ENCODE assay signal across 8 cellular contexts in the genomic region with DNA sequence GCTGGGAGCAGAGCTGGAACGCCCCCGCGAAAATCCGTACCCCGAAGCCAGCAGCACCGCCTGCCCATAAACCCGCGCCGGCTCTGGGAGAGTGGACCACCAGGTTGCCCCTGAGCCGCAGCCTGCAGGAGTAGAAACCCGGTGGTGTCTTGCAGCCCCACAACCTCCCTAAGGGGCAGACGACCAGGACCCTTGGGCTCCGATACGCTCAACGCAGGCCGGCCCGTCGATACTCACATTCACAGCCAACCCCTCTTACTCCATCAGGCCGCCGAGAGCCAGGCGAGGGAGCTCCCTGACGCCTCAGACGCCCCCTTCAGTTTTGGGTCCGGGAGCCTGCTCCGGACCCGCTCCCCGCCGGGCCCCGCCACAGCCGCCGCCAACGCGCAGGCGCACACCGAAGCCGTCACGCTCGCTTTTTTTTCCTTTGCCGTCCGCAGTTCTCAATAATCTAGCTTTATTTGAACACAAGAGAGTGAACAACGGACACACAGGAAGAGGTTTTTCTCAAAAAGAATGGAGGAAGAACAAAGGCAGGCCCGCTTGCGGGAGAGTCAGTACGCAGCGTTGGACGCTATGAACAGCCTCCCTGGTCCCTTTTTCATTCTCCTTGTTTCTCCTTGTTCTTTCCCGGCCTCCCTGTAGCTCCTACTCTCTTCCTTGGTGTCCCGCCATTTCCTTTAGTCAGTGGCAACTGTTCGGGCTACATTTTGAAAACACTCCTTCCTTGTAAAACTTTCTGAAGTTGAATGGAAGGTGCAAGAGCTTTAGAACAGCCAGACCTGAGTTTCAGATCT. TPM values are rescaled to one million over a fixed set of nuclear protein-coding genes. Genes with fewer than 3 reads are reported as not detected.
DNase-seq lines count a peak whose midpoint lies in the region; ATAC-seq and TF ChIP-seq lines count a peak whose summit lies in the region.

Gene ZNF106 (minus strand): TSS at position 399 of the 797 bp plus-strand sequence. CDS start 18,852 bp downstream, outside the sequence.

- peak within 1 kb of the TSS; percentile 96 for H3K18ac ChIP-seq in IMR-90 (ENCODE audit: low read depth, low read length)

- peak; percentile 80 for TF ChIP-seq POLR2A in IMR-90 (IDR thresholded peaks at IDR 0.05; ENCODE audit: low read depth, low read length)

- intact Hi-C loops in IMR-90 (cut with micrococcal nuclease) (no loop called here), OCI-LY7 (cut with micrococcal nuclease; ENCODE audit: unreplicated experiment) (loop anchor here (2.0 kb wide), 1 partner anchor 58 kb away; the partner anchor contains the start of genes HAUS2 and LRRC57)

- no peaks in the 10 kb centered on the region for H3K36me3 ChIP-seq in BJ (ENCODE audit: control insufficient read depth, insufficient read depth, low read length)
- H3K36me3 ChIP-seq in IMR-90 (ENCODE audit: control insufficient read depth, insufficient read depth, low read length) = no peaks in the 10 kb centered on the region
- H3K36me3 ChIP-seq in OCI-LY7 (ENCODE audit: insufficient read depth, low read length) = no peaks in the 10 kb centered on the region

- peak within 1 kb of the TSS; percentile 99 for H2BK120ac ChIP-seq in IMR-90 (ENCODE audit: low read depth, low read length)

- peak within 1 kb of the TSS; percentile 95 for H2AK9ac ChIP-seq in IMR-90 (replicated peaks; ENCODE audit: low read depth, low read length, poor library complexity)

- H3K9me1 ChIP-seq in IMR-90 (ENCODE audit: insufficient read depth, low read length) = no peaks in the 10 kb centered on the region

- peak within 1 kb of the TSS; percentile 97 for H2BK5ac ChIP-seq in IMR-90 (ENCODE audit: low read depth, low read length, poor library complexity, severe bottlenecking)

- H3K23ac ChIP-seq in IMR-90 (ENCODE audit: low read depth, low read length) = peak within 1 kb of the TSS; percentile 100

- H2AK5ac ChIP-seq in IMR-90 (ENCODE audit: low read depth, low read length) = peak within 1 kb of the TSS; percentile 95

- peak; percentile 13; the same call in 1 of the 2 replicates for TF ChIP-seq RAD21 in IMR-90 (IDR thresholded peaks at IDR 0.05; ENCODE audit: low read length)

- H4K5ac ChIP-seq in IMR-90 (ENCODE audit: low read depth, low read length) = peak within 1 kb of the TSS; percentile 97

- peaks cover 32% of the 10 kb centered on the region for H3K79me2 ChIP-seq in OCI-LY7 (ENCODE audit: insufficient read depth, low read depth, low read length)

- 0% methylated on average over 24 of the region's 49 CpGs; no CpG with 5 or more reads in 1 of the 2 experiments for WGBS in IMR-90 (ENCODE audit: extremely low coverage in 2 of 2, insufficient read length in 1 of 2), 2 experiments

- H3K4me2 ChIP-seq in IMR-90 (ENCODE audit: low read depth, low read length) (peak within 1 kb of the TSS; percentile 98), OCI-LY7 (ENCODE audit: low read length) (peak within 1 kb of the TSS; percentile 78)

- no peaks in the 10 kb centered on the region for H3K9me3 ChIP-seq in IMR-90 (ENCODE audit: control insufficient read depth, insufficient read depth, low read length)
- H3K9me3 ChIP-seq in OCI-LY7 (ENCODE audit: low read length) = no peaks in the 10 kb centered on the region

- CTCF ChIA-PET in BJ (lab: Yijun Ruan, JAX) (interaction anchor here (1.1 to 1.9 kb wide), 4 partner anchors 12 to 159 kb away, joined by 3 to 4 read pairs (median 3); no protein-coding TSS in a partner anchor), IMR-90 (lab: Yijun Ruan, JAX) (interaction anchor here (0.7 kb wide), 1 partner anchor 529 kb away, joined by 3 read pairs; no protein-coding TSS in a partner anchor), OCI-LY7 (lab: Charles Lee; ENCODE audit: unreplicated experiment) (interaction anchor here (1.1 to 1.2 kb wide), 2 partner anchors 13 to 57 kb away, joined by 3 read pairs; partner anchors contain the start of genes HAUS2 and LRRC57)

- H3K4me1 ChIP-seq in IMR-90 (ENCODE audit: control insufficient read depth, insufficient read depth, low read length) (peaks cover 3% of the 10 kb centered on the region), OCI-LY7 (ENCODE audit: insufficient read depth, low read length, poor library complexity, severe bottlenecking) (peaks cover 42% of the 10 kb centered on the region)

- peak within 1 kb of the TSS; percentile 99 for H3K56ac ChIP-seq in IMR-90 (ENCODE audit: extremely low read depth, insufficient read depth, low read length)

- H2AFZ ChIP-seq in IMR-90 (replicated peaks; ENCODE audit: low read length, poor library complexity) (peak within 1 kb of the TSS; percentile 96), OCI-LY7 (ENCODE audit: low read length) (peak within 1 kb of the TSS; percentile 73)

- H2BK15ac ChIP-seq in IMR-90 (ENCODE audit: low read depth, low read length) = peak within 1 kb of the TSS; percentile 99; the same call in 2 of the 3 replicates

- peak within 1 kb of the TSS; percentile 99 for H3K27ac ChIP-seq in IMR-90 (ENCODE audit: insufficient read depth, low read length)
- H3K27ac ChIP-seq in OCI-LY7 (ENCODE audit: low read depth, low read length, poor library complexity, severe bottlenecking) = peak within 1 kb of the TSS; percentile 78

- dilution Hi-C loops in IMR-90 (cut with HindIII; ENCODE audit: low sequenced_read_pairs, unreplicated experiment) = no loop called here

- H4K91ac ChIP-seq in IMR-90 (ENCODE audit: insufficient read depth, low read depth, low read length) = peak within 1 kb of the TSS; percentile 99

- peak within 1 kb of the TSS; percentile 99 for H3K14ac ChIP-seq in IMR-90 (replicated peaks; ENCODE audit: low read depth, low read length)

- H3K4me3 ChIP-seq in BJ (ENCODE audit: low read depth, low read length) (peak within 1 kb of the TSS; percentile 95), IMR-90 (ENCODE audit: insufficient read depth, low read depth, low read length) (peak within 1 kb of the TSS; percentile 97), OCI-LY7 (ENCODE audit: low read depth, low read length, poor library complexity, severe bottlenecking) (peak within 1 kb of the TSS; percentile 87)

- ATAC-seq in GM19397 (IDR thresholded peaks at IDR 0.05; ENCODE audit: unreplicated experiment) (peak; percentile 67), IMR-90 (ENCODE audit: low read depth) (peak; percentile 56)

- in situ Hi-C loops in IMR-90 (cut with MboI; ENCODE audit: low sequenced_read_pairs) = no loop called here

- BruUV-seq in IMR-90 (replicated peaks; lab: Mats Ljungman, UMichigan) = no TSS peak
- BruUV-seq in OCI-LY7 (replicated peaks; lab: Mats Ljungman, UMichigan) = no TSS peak

- TF ChIP-seq CTCF in BJ (IDR thresholded peaks at IDR 0.05; ENCODE audit: insufficient read depth, low read depth, low read length) = peak; percentile 19; the same call in 1 of the 2 replicates
- TF ChIP-seq CTCF in IMR-90 (conservative IDR thresholded peaks at IDR 0.05; ENCODE audit: low read depth, low read length) = peak; percentile 20; the same call in 1 of the 2 replicates
- peak; percentile 52; the same call in 1 of the 2 replicates for TF ChIP-seq CTCF in OCI-LY7 (conservative IDR thresholded peaks at IDR 0.05; ENCODE audit: low read length)

- H3K4ac ChIP-seq in IMR-90 (ENCODE audit: low read depth, low read length) = peak within 1 kb of the TSS; percentile 99

- H4K20me1 ChIP-seq in IMR-90 (ENCODE audit: insufficient read depth, low read length) (peaks cover 4% of the 10 kb centered on the region), OCI-LY7 (ENCODE audit: insufficient read depth, low read length) (no peaks in the 10 kb centered on the region)

- peak within 1 kb of the TSS; percentile 96 for H2BK20ac ChIP-seq in IMR-90 (ENCODE audit: low read depth, low read length)

- H3K9me2 ChIP-seq in OCI-LY7 (ENCODE audit: insufficient read depth, low read length) = no peaks in the 10 kb centered on the region

- peak within 1 kb of the TSS; percentile 99 for H3K9ac ChIP-seq in IMR-90 (ENCODE audit: low read depth, low read length)

- H3K79me1 ChIP-seq in IMR-90 (ENCODE audit: low read depth in 1 of 2, low read length in 2 of 2) = peaks cover 7 to 40% of the 10 kb centered on the region in 2 experiments; a peak in 3 of 4 replicates

- H4K8ac ChIP-seq in IMR-90 (ENCODE audit: low read depth in 2 of 2, low read length in 2 of 2) = peak within 1 kb of the TSS; percentile 99 to 100

- POLR2A ChIA-PET in BJ (lab: Charles Lee) = interaction anchor here (0.6 kb wide), 1 partner anchor 320 kb away, joined by 3 read pairs; no protein-coding TSS in a partner anchor
- POLR2A ChIA-PET in IMR-90 (lab: Charles Lee; ENCODE audit: unreplicated experiment) = interaction anchor here (1.0 to 1.3 kb wide), 2 partner anchors 9 to 20 kb away, joined by 3 to 4 read pairs; no protein-coding TSS in a partner anchor
- POLR2A ChIA-PET in OCI-LY7 (lab: Charles Lee) = interaction anchor here (0.6 to 2.1 kb wide), 11 partner anchors 9 to 899 kb away, joined by 3 to 10 read pairs (median 3); partner anchors contain the start of genes GANC and TMEM87A

- H3K27me3 ChIP-seq in BJ (ENCODE audit: control insufficient read depth, insufficient read depth, low read length) (no peaks in the 10 kb centered on the region), IMR-90 (ENCODE audit: control insufficient read depth, insufficient read depth, low read length) (no peaks in the 10 kb centered on the region)

- DNase-seq in BJ (ENCODE audit: low read depth) (peak; percentile 62), IMR-90 (peak; percentile 92), OCI-LY7 (ENCODE audit: low spot score) (peak; percentile 94), activated T-cell treated with anti-CD3 and anti-CD28 coated beads for 1 hour (ENCODE audit: low read depth) (peak; percentile 81), epidermal melanocyte (ENCODE audit: insufficient read length, low spot score) (peak; percentile 73), midbrain (lab: John Stamatoyannopoulos, UW) (peak; percentile 89)
- peak; percentile 73 to 74 for DNase-seq in stimulated activated CD8-positive, alpha-beta memory T cell treated with anti-CD3 and anti-CD28 coated beads, Interleukin-2, amount 100 ng/mL, for 1 hour (ENCODE audit: low read depth in 2 of 2)

TF ChIP-seq in IMR-90, 13 proteins besides CTCF, POLR2A, EP300 and RAD21 (continues in another document):
- TF ChIP-seq, protein P1, sequence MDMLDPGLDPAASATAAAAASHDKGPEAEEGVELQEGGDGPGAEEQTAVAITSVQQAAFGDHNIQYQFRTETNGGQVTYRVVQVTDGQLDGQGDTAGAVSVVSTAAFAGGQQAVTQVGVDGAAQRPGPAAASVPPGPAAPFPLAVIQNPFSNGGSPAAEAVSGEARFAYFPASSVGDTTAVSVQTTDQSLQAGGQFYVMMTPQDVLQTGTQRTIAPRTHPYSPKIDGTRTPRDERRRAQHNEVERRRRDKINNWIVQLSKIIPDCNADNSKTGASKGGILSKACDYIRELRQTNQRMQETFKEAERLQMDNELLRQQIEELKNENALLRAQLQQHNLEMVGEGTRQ (IDR thresholded peaks at IDR 0.05; ENCODE audit: low read depth, low read length) = no peak
- TF ChIP-seq SMC3 (IDR thresholded peaks at IDR 0.05; ENCODE audit: low read depth, low read length) = peak; percentile 4; the same call in 1 of the 2 replicates

RNA-seq across cellular contexts. Expression of gene ZNF106, which starts in this region (rescaled TPM):
- polyA plus RNA-seq in BJ (2011; rRNA removed) (15.4 and 24.1 TPM in 2 replicates), IMR-90 (2012; rRNA removed) (19.2 TPM in 2 replicates)
- polyA minus RNA-seq in BJ (2011; rRNA and poly(A)+ RNA removed) = 32.5 and 32.9 TPM in 2 replicates
- total RNA-seq in IMR-90 (2012; rRNA removed) (87.5 and 107 TPM in 2 replicates), OCI-LY7 (2022) (66.4 and 82.6 TPM in 2 replicates)
- 6.9 and 8.5 TPM in 2 replicates for polyA plus RNA-seq in IMR-90 (2012; cell fraction: cytosol; rRNA removed)
- polyA plus RNA-seq in IMR-90 (2012; cell fraction: nucleus; rRNA removed; ENCODE audit: low replicate concordance) = 4.0 and 13.9 TPM in 2 replicates
- 30.5 and 30.8 TPM in 2 replicates for total RNA-seq in OCI-LY7 (2014; rRNA removed; shearing (Covaris generic))

Comparison
In these comparisons a context has a peak if more than half of its experiments do, and no peak if none do; other contexts are left out.
1. Peak in every context shown above with its lines: DNase-seq, ATAC-seq, H3K4me3 ChIP-seq and H3K27ac ChIP-seq.